ENCODE assay signal across 2 cellular contexts in the genomic region with DNA sequence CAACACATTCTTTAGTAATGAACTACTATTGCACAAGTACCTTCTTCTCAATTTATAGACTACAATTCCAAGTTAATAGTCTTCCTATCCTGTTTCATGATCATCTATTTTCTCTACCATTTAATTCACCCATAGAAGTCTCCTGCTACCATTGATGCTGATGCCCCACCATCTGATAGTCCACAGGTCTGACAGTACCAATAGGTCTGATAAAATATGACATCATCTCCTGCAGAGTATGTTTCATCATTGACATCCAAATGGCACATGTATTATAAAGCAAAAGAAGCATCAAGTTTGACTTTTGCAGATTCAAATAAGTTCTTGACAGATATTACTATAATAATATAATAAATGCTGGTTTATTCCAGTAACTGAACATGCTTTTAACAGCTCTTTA.
TF ChIP-seq lines count a peak whose summit lies in the region.

No MANE protein-coding gene starts in this region.

TF ChIP-seq in HEK293, 187 proteins besides CTCF, POLR2A, EP300 and RAD21:
- TF ChIP-seq ZNF830 (tag by site-specific recombination; IDR thresholded peaks at IDR 0.05; ENCODE audit: low read depth) (no peak), SCRT2 (tag by site-specific recombination; IDR thresholded peaks at IDR 0.05) (0 out of 2 replicates have a peak, but pooled peaks have one; percentile 21), ZNF629 (tag by site-specific recombination; IDR thresholded peaks at IDR 0.05) (peak; percentile 59)
- TF ChIP-seq, protein P1, sequence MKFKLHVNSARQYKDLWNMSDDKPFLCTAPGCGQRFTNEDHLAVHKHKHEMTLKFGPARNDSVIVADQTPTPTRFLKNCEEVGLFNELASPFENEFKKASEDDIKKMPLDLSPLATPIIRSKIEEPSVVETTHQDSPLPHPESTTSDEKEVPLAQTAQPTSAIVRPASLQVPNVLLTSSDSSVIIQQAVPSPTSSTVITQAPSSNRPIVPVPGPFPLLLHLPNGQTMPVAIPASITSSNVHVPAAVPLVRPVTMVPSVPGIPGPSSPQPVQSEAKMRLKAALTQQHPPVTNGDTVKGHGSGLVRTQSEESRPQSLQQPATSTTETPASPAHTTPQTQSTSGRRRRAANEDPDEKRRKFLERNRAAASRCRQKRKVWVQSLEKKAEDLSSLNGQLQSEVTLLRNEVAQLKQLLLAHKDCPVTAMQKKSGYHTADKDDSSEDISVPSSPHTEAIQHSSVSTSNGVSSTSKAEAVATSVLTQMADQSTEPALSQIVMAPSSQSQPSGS (tag by site-specific recombination; IDR thresholded peaks at IDR 0.05; ENCODE audit: low read depth): peak; percentile 91
TF ChIP-seq in HEK293: peak in this region for 3.

TF ChIP-seq in K562, 482 proteins besides CTCF, POLR2A, EP300 and RAD21:
- TF ChIP-seq ARID1B (IDR thresholded peaks at IDR 0.05): 0 out of 2 replicates have a peak, but pooled peaks have one; percentile 15
- TF ChIP-seq JUND (IDR thresholded peaks at IDR 0.05; ENCODE audit: borderline replicate concordance, low read depth, low read length): peak; percentile 72
- peak; percentile 57; the same call in 2 of the 3 replicates for TF ChIP-seq JUND (tag; IDR thresholded peaks at IDR 0.05; ENCODE audit: borderline replicate concordance, low read depth, low read length)
- 0 out of 2 replicates have a peak, but pooled peaks have one; percentile 23 for TF ChIP-seq FOSL1 (tag; conservative IDR thresholded peaks at IDR 0.05)
- TF ChIP-seq JUN (IDR thresholded peaks at IDR 0.05; ENCODE audit: borderline replicate concordance, low read depth, low read length): peak; percentile 15; the same call in 1 of the 2 replicates
- no peak for TF ChIP-seq JUN (CRISPR knock-in tag; IDR thresholded peaks at IDR 0.05; ENCODE audit: borderline replicate concordance)
- no peak for TF ChIP-seq CEBPG (CRISPR knock-in tag; IDR thresholded peaks at IDR 0.05)
- peak in 1 of 2 experiments; percentile 72; a peak in 2 of 4 replicates for TF ChIP-seq CEBPG (tag; conservative IDR thresholded peaks at IDR 0.05 in 1 of 2, IDR thresholded peaks at IDR 0.05 in 1 of 2)
- 0 out of 2 replicates have a peak, but pooled peaks have one; percentile 15 for TF ChIP-seq CREM (IDR thresholded peaks at IDR 0.05; ENCODE audit: low read depth)
- TF ChIP-seq CEBPB (tag; IDR thresholded peaks at IDR 0.05): peak; percentile 47
- no peak for TF ChIP-seq ZNF121 (CRISPR knock-in tag; conservative IDR thresholded peaks at IDR 0.05)
- TF ChIP-seq, protein P2, sequence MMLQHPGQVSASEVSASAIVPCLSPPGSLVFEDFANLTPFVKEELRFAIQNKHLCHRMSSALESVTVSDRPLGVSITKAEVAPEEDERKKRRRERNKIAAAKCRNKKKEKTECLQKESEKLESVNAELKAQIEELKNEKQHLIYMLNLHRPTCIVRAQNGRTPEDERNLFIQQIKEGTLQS (IDR thresholded peaks at IDR 0.05): peak; percentile 91
- TF ChIP-seq, protein P2 (CRISPR knock-in tag; conservative IDR thresholded peaks at IDR 0.05): no peak
- no peak for TF ChIP-seq DACH1 (IDR thresholded peaks at IDR 0.05; ENCODE audit: partially characterized antibody)
- no peak for TF ChIP-seq ZNF583 (CRISPR knock-in tag; IDR thresholded peaks at IDR 0.05)
- TF ChIP-seq, protein P3, sequence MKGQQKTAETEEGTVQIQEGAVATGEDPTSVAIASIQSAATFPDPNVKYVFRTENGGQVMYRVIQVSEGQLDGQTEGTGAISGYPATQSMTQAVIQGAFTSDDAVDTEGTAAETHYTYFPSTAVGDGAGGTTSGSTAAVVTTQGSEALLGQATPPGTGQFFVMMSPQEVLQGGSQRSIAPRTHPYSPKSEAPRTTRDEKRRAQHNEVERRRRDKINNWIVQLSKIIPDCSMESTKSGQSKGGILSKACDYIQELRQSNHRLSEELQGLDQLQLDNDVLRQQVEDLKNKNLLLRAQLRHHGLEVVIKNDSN (CRISPR knock-in tag; IDR thresholded peaks at IDR 0.05): no peak
- peak in 1 of 2 experiments; percentile 28; a peak in 1 of 4 replicates for TF ChIP-seq RCOR1 (IDR thresholded peaks at IDR 0.05; ENCODE audit: borderline replicate concordance in 1 of 2, low read depth in 2 of 2, low read length in 2 of 2)
- no peak for TF ChIP-seq ELF2 (CRISPR knock-in tag; IDR thresholded peaks at IDR 0.05)
- TF ChIP-seq ATF7 (IDR thresholded peaks at IDR 0.05): peak; percentile 70; the same call in 1 of the 2 replicates
- peak; percentile 21 for TF ChIP-seq MEIS2 (IDR thresholded peaks at IDR 0.05; ENCODE audit: partially characterized antibody)
- no peak for TF ChIP-seq PHB (CRISPR knock-in tag; IDR thresholded peaks at IDR 0.05)
TF ChIP-seq in K562: peak in this region for 11.
